In genomic region chr1:1004780-1005697, GRCh38 we compare ENCODE assay signal across 1 cellular context.
A peak's percentile ranks its signal among the peaks of the same experiment; 100 is the strongest.
TF ChIP-seq lines count a peak whose summit lies in the region.

No MANE protein-coding gene starts in this region.

TF ChIP-seq in K562, 482 proteins besides CTCF, POLR2A, EP300 and RAD21 (continued from another document and continues in another):
- TF ChIP-seq STAT6 (CRISPR knock-in tag; IDR thresholded peaks at IDR 0.05) (no peak; the same call in 1 of the 2 replicates), ZNF717 (CRISPR knock-in tag; IDR thresholded peaks at IDR 0.05) (no peak), SMARCE1 (IDR thresholded peaks at IDR 0.05) (peak; percentile 73), BRF2 (IDR thresholded peaks at IDR 0.05; ENCODE audit: borderline replicate concordance, insufficient read depth, insufficient read length) (no peak), ZNF699 (CRISPR knock-in tag; IDR thresholded peaks at IDR 0.05; ENCODE audit: insufficient replicate concordance) (no peak), ZFP30 (CRISPR knock-in tag; IDR thresholded peaks at IDR 0.05; ENCODE audit: borderline replicate concordance) (no peak), DNMT1 (IDR thresholded peaks at IDR 0.05) (no peak), ZNF407 (IDR thresholded peaks at IDR 0.05; ENCODE audit: low read depth) (no peak), BRCA1 (IDR thresholded peaks at IDR 0.05) (no peak), BRCA1 (CRISPR knock-in tag; IDR thresholded peaks at IDR 0.05) (no peak), CHD4 (IDR thresholded peaks at IDR 0.05; ENCODE audit: insufficient read depth, insufficient replicate concordance, low read depth, low read length, poor library complexity, severe bottlenecking) (no peak), ZBTB11 (CRISPR knock-in tag; IDR thresholded peaks at IDR 0.05) (peak in 1 of 3 experiments; percentile 86; a peak in 2 of 6 replicates), ZNF212 (CRISPR knock-in tag; IDR thresholded peaks at IDR 0.05) (no peak), NR1H2 (CRISPR knock-in tag; IDR thresholded peaks at IDR 0.05) (no peak), RBBP5 (IDR thresholded peaks at IDR 0.05; ENCODE audit: borderline replicate concordance, insufficient read depth, low read length, poor library complexity, severe bottlenecking) (peak; percentile 44), ID3 (CRISPR knock-in tag; IDR thresholded peaks at IDR 0.05) (0 out of 2 replicates have a peak, but pooled peaks have one; percentile 11), ID3 (tag; IDR thresholded peaks at IDR 0.05) (peak; percentile 94), TRIM25 (IDR thresholded peaks at IDR 0.05; ENCODE audit: borderline replicate concordance) (no peak), ZNF146 (CRISPR knock-in tag; IDR thresholded peaks at IDR 0.05; ENCODE audit: unreplicated experiment) (no peak), HMBOX1 (IDR thresholded peaks at IDR 0.05) (no peak), ZNF561 (CRISPR knock-in tag; conservative IDR thresholded peaks at IDR 0.05) (no peak), ETV6 (IDR thresholded peaks at IDR 0.05; ENCODE audit: borderline replicate concordance in 1 of 2, low read depth in 2 of 2, low read length in 1 of 2) (no peak), ETV6 (CRISPR knock-in tag; IDR thresholded peaks at IDR 0.05; ENCODE audit: borderline replicate concordance) (no peak), FOXP1 (CRISPR knock-in tag; IDR thresholded peaks at IDR 0.05) (no peak), ZBTB26 (CRISPR knock-in tag; IDR thresholded peaks at IDR 0.05) (no peak), ZNF41 (CRISPR knock-in tag; conservative IDR thresholded peaks at IDR 0.05) (no peak), CUX1 (CRISPR knock-in tag; IDR thresholded peaks at IDR 0.05) (no peak), HNRNPK (IDR thresholded peaks at IDR 0.05; ENCODE audit: low read depth, low read length, poor library complexity, severe bottlenecking) (no peak)
